In genomic region chr10:67978749-67979148, GRCh38 we compare ENCODE assay signal across 17 cellular contexts.
DNase-seq lines count a peak whose midpoint lies in the region; ATAC-seq and TF ChIP-seq lines count a peak whose summit lies in the region.
"Had no signal": no experiment of that assay in that cellular context is flagged by ENCODE, and none has a peak within 500 bp of the region (broad histone marks: within the 10 kb centered on the region; RNA-seq: fewer than 3 reads in every experiment).

No MANE protein-coding gene starts in this region.

- TF ChIP-seq CTCF in AG10803 (conservative IDR thresholded peaks at IDR 0.05; ENCODE audit: low read length) (no peak), WTC11 (IDR thresholded peaks at IDR 0.05) (no peak), MCF 10A (IDR thresholded peaks at IDR 0.05; ENCODE audit: unreplicated experiment) (no peak)

- BruUV-seq in MCF 10A (replicated peaks; lab: Mats Ljungman, UMichigan): no TSS peak

- no peaks in the 10 kb centered on the region for H3K9me3 Mint-ChIP-seq in activated CD4-positive, alpha-beta T cell treated with anti-CD3 and anti-CD28 coated beads, Interleukin-2, amount 10 ng/mL, durations not matched to agents 24 days and 14 days
- H3K9me3 Mint-ChIP-seq in WTC11 (no peaks in the 10 kb centered on the region), MCF 10A (ENCODE audit: unreplicated experiment) (no peaks in the 10 kb centered on the region)

- no peak for DNase-seq in activated CD4-positive, alpha-beta T cell treated with anti-CD3 and anti-CD28 coated beads, Interleukin-2, amount 10 ng/mL, durations not matched to agents 24 days and 14 days
- DNase-seq in activated CD4-positive, alpha-beta T cell treated with anti-CD3 and anti-CD28 coated beads, Interleukin-2, amount 50 U/mL, for 1 hour: no peak
- peak; percentile 40 for DNase-seq in AG10803 (ENCODE audit: low read depth)
- DNase-seq in WTC11 (ENCODE audit: low spot score): no peak
- peak; percentile 9 for DNase-seq in fibroblast of gingiva (ENCODE audit: low read depth)
- DNase-seq in MCF 10A (ENCODE audit: unreplicated experiment): no peak
- DNase-seq in 8988T: no peak
- DNase-seq in stimulated activated CD4-positive, alpha-beta T cell treated with anti-CD3 and anti-CD28 coated beads, Interleukin-2, amount 100 ng/mL, for 48 hours: no peak
- DNase-seq: C1 segment of cervical spinal cord, DMS79, HCEC 1CT, IMR-90, Kasumi-1, NCI-H1417, NCI-H1930, NCI-H510A treated with DMSO at 0.1 percent for 48 hours had no signal

- H3K27me3 Mint-ChIP-seq in activated CD4-positive, alpha-beta T cell treated with anti-CD3 and anti-CD28 coated beads, Interleukin-2, amount 10 ng/mL, durations not matched to agents 24 days and 14 days: no peaks in the 10 kb centered on the region
- H3K27me3 Mint-ChIP-seq in WTC11 (ENCODE audit: low read depth) (no peaks in the 10 kb centered on the region), MCF 10A (ENCODE audit: insufficient read depth, unreplicated experiment) (no peaks in the 10 kb centered on the region)

- no peak overlapping the region for H3K4me3 Mint-ChIP-seq in activated CD4-positive, alpha-beta T cell treated with anti-CD3 and anti-CD28 coated beads, Interleukin-2, amount 10 ng/mL, durations not matched to agents 24 days and 14 days
- H3K4me3 Mint-ChIP-seq in WTC11: no peak overlapping the region
- H3K4me3 Mint-ChIP-seq in MCF 10A (ENCODE audit: unreplicated experiment): no peak overlapping the region

- POLR2A ChIA-PET in WTC11 (lab: Charles Lee): no interaction called here
- POLR2A ChIA-PET in MCF 10A (lab: Yijun Ruan, JAX): interaction anchor here (0.6 kb wide), 1 partner anchor 59 kb away, joined by 3 read pairs; no protein-coding TSS in a partner anchor

- peak overlapping the region; percentile 40 for H3K27ac Mint-ChIP-seq in activated CD4-positive, alpha-beta T cell treated with anti-CD3 and anti-CD28 coated beads, Interleukin-2, amount 10 ng/mL, durations not matched to agents 24 days and 14 days
- H3K27ac Mint-ChIP-seq in WTC11: peak overlapping the region; percentile 25; the same call in 1 of the 2 replicates
- no peak overlapping the region for H3K27ac Mint-ChIP-seq in MCF 10A (ENCODE audit: low read depth, unreplicated experiment)

- H3K36me3 Mint-ChIP-seq in activated CD4-positive, alpha-beta T cell treated with anti-CD3 and anti-CD28 coated beads, Interleukin-2, amount 10 ng/mL, durations not matched to agents 24 days and 14 days (ENCODE audit: low read depth): peaks cover 71% of the 10 kb centered on the region
- H3K36me3 Mint-ChIP-seq in WTC11 (peaks cover 38% of the 10 kb centered on the region), MCF 10A (ENCODE audit: insufficient read depth, unreplicated experiment) (peaks cover 89% of the 10 kb centered on the region)

- no peak overlapping the region for H3K4me3 ChIP-seq in AG10803 (ENCODE audit: low read length)

- no peak for ATAC-seq in WTC11
- ATAC-seq: Panc1 had no signal

- intact Hi-C loops in activated CD4-positive, alpha-beta T cell treated with anti-CD3 and anti-CD28 coated beads, Interleukin-2, amount 10 ng/mL, durations not matched to agents 24 days and 14 days (cut with micrococcal nuclease): no loop called here
- intact Hi-C loops in MCF 10A (cut with micrococcal nuclease): no loop called here

- CTCF ChIA-PET in WTC11 (lab: Charles Lee) (interaction anchor here (1.4 kb wide), 1 partner anchor 123 kb away, joined by 3 read pairs; no protein-coding TSS in a partner anchor), MCF 10A (lab: Yijun Ruan, JAX) (interaction anchor here (0.6 kb wide), 2 partner anchors 11 to 79 kb away, joined by 3 to 4 read pairs; no protein-coding TSS in a partner anchor)

- H3K4me1 Mint-ChIP-seq in activated CD4-positive, alpha-beta T cell treated with anti-CD3 and anti-CD28 coated beads, Interleukin-2, amount 10 ng/mL, durations not matched to agents 24 days and 14 days: peaks cover 19% of the 10 kb centered on the region
- H3K4me1 Mint-ChIP-seq in WTC11: peaks cover 31% of the 10 kb centered on the region
- no peaks in the 10 kb centered on the region for H3K4me1 Mint-ChIP-seq in MCF 10A (ENCODE audit: insufficient read depth, unreplicated experiment)

TF ChIP-seq in WTC11, 78 proteins besides CTCF, POLR2A, EP300 and RAD21 (continues in another document):
- no peak for TF ChIP-seq MAX (CRISPR knock-in tag; IDR thresholded peaks at IDR 0.05)
- TF ChIP-seq ZNF671 (CRISPR knock-in tag; IDR thresholded peaks at IDR 0.05): no peak
- TF ChIP-seq SMAD4 (CRISPR knock-in tag; IDR thresholded peaks at IDR 0.05): no peak
- TF ChIP-seq STAT6 (CRISPR knock-in tag; conservative IDR thresholded peaks at IDR 0.05; ENCODE audit: low read depth): no peak
- no peak for TF ChIP-seq ZNF532 (CRISPR knock-in tag; IDR thresholded peaks at IDR 0.05; ENCODE audit: borderline replicate concordance)
- TF ChIP-seq FOXK1 (CRISPR knock-in tag; IDR thresholded peaks at IDR 0.05): no peak
- no peak for TF ChIP-seq PRRX2 (CRISPR knock-in tag; IDR thresholded peaks at IDR 0.05)
- no peak for TF ChIP-seq NFATC4 (CRISPR knock-in tag; IDR thresholded peaks at IDR 0.05)
- TF ChIP-seq ELF4 (CRISPR knock-in tag; IDR thresholded peaks at IDR 0.05; ENCODE audit: low read depth): no peak
- no peak for TF ChIP-seq CBFB (CRISPR knock-in tag; IDR thresholded peaks at IDR 0.05; ENCODE audit: low read depth)
- no peak for TF ChIP-seq ZNF317 (CRISPR knock-in tag; IDR thresholded peaks at IDR 0.05; ENCODE audit: borderline replicate concordance, low read depth)
- no peak for TF ChIP-seq ESRRA (CRISPR knock-in tag; IDR thresholded peaks at IDR 0.05; ENCODE audit: borderline replicate concordance)
- TF ChIP-seq CREM (CRISPR knock-in tag; IDR thresholded peaks at IDR 0.05): no peak

Comparison
In these comparisons a context has a peak if more than half of its experiments do, and no peak if none do; other contexts are left out.
1. DNase-seq: peak in AG10803 (single experiment) and fibroblast of gingiva (single experiment); none in activated CD4-positive, alpha-beta T cell treated with anti-CD3 and anti-CD28 coated beads, Interleukin-2, amount 10 ng/mL, durations not matched to agents 24 days and 14 days (single experiment), activated CD4-positive, alpha-beta T cell treated with anti-CD3 and anti-CD28 coated beads, Interleukin-2, amount 50 U/mL, for 1 hour (single experiment), WTC11 (single experiment), MCF 10A (single experiment), 8988T (single experiment) and stimulated activated CD4-positive, alpha-beta T cell treated with anti-CD3 and anti-CD28 coated beads, Interleukin-2, amount 100 ng/mL, for 48 hours (0 of 2).